8 cellular contexts compared by ENCODE assay signal in the genomic region with DNA sequence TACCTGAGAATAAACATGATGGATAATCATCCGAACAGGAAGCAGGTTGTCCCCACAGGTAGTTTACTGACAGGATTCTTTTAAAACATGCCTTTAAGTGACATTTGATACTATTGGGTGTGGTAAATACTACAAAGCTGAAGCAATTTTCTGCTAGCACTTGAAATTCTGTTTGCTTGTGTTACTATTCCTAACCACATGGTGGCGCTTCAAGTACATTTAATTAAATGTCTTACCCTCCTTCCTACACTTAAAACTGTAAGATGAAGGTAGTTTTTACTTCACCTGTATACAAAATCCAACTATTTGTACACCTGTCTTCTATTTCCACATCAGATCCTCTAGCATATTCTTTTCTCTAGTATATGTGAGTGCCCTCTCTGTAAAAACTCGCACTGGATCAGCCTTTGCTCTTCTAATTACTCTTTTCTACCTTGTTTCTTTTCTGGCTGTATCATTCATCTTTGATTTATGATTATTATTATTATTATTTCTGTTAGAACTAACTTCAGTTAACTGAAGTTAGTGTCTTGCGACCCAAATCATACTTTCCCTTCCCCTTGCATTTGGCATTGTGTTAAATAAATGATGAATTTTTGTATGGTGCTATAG. TPM values are rescaled to one million over a fixed set of nuclear protein-coding genes. Genes with fewer than 3 reads are reported as not detected.
DNase-seq lines count a peak whose midpoint lies in the region; ATAC-seq and TF ChIP-seq lines count a peak whose summit lies in the region.

No MANE protein-coding gene starts in this region.

- TF ChIP-seq CTCF in tibial nerve (IDR thresholded peaks at IDR 0.05): peak; percentile 46 to 68 (median 52)

- peak; percentile 46 for DNase-seq in ACHN
- peak; percentile 57 for DNase-seq in EH (ENCODE audit: low read depth)
- peak; percentile 7 for DNase-seq in NCI-H2029 treated with DMSO at 0.1 percent for 48 hours (lab: John Stamatoyannopoulos, UW)
- peak; percentile 50 for DNase-seq in amniotic epithelial cell (ENCODE audit: low read depth)
- DNase-seq in iris pigment epithelial cell (ENCODE audit: low read depth): peak; percentile 56
- DNase-seq in tibial nerve (ENCODE audit: low spot score in 2 of 2): peak in 1 of 2 donors; percentile 55
- no peak for DNase-seq in NCI-H226

- 51 to 55% methylated on average over 4 of the region's 4 CpGs for WGBS in tibial nerve, 2 donors

- in situ Hi-C loops in ACHN (cut with HindIII; ENCODE audit: low pct_ligation_motif_present, low pct_unique_long_range_greater_than_20kb, low sequenced_read_pairs): no loop called here

- no peaks in the 10 kb centered on the region for H3K27me3 ChIP-seq in tibial nerve

- TF ChIP-seq EP300 in tibial nerve (IDR thresholded peaks at IDR 0.05): no peak

- H3K36me3 ChIP-seq in tibial nerve: peaks cover 0 to 77% (median 2%) of the 10 kb centered on the region in 3 donors

- no peak overlapping the region for H3K27ac ChIP-seq in tibial nerve

- no peaks in the 10 kb centered on the region for H3K4me1 ChIP-seq in tibial nerve

- H3K4me3 ChIP-seq in tibial nerve: no peak overlapping the region

- H3K9me3 ChIP-seq in tibial nerve: no peaks in the 10 kb centered on the region

- no peak for TF ChIP-seq POLR2A in tibial nerve (IDR thresholded peaks at IDR 0.05)

- no peak for ATAC-seq in GM21423 (IDR thresholded peaks at IDR 0.05; ENCODE audit: unreplicated experiment)

RNA-seq across cellular contexts. Expression of gene SLC25A46, which starts 18.4 kb away (rescaled TPM):
- 10 to 100 TPM; 45.6 to 58.4 (median 48.7) TPM for total RNA-seq in tibial nerve

RNA-seq across cellular contexts. Expression of gene TMEM232, which starts 30.8 kb away (rescaled TPM):
- total RNA-seq in tibial nerve: 10 to 100 TPM in 1 of 4 donors, 1 to 10 TPM in 3; 1.7 to 14.4 (median 4.1) TPM
